In genomic region chr1:187987236-187987776, GRCh38 we compare ENCODE assay signal across 18 cellular contexts.
DNase-seq lines count a peak whose midpoint lies in the region; ATAC-seq, FAIRE-seq and TF ChIP-seq lines count a peak whose summit lies in the region.
"Had no signal": no experiment of that assay in that cellular context is flagged by ENCODE, and none has a peak within 500 bp of the region (broad histone marks: within the 10 kb centered on the region; RNA-seq: fewer than 3 reads in every experiment).

No MANE protein-coding gene starts in this region.

- BruUV-seq in endothelial cell of umbilical vein (replicated peaks; lab: Mats Ljungman, UMichigan) = no TSS peak

- H3K9me3 ChIP-seq in endothelial cell of umbilical vein (replicated peaks; ENCODE audit: control insufficient read depth, insufficient read depth, low read length) (no peaks in the 10 kb centered on the region), lower lobe of right lung (no peaks in the 10 kb centered on the region)
- H3K9me3 ChIP-seq: transverse colon had no signal

- H3K4me1 ChIP-seq in endothelial cell of umbilical vein (ENCODE audit: control insufficient read depth, extremely low read depth, insufficient read depth, low read length) = no peaks in the 10 kb centered on the region
- H3K4me1 ChIP-seq in lower lobe of right lung = no peaks in the 10 kb centered on the region
- H3K4me1 ChIP-seq: transverse colon had no signal

- H3K4me2 ChIP-seq in endothelial cell of umbilical vein (ENCODE audit: insufficient read depth, low read length) = no peak overlapping the region

- no peaks in the 10 kb centered on the region for H3K79me2 ChIP-seq in endothelial cell of umbilical vein (ENCODE audit: control insufficient read depth, insufficient read depth, low read length)

- intact Hi-C loops in endothelial cell of umbilical vein (cut with micrococcal nuclease) = no loop called here
- intact Hi-C loops in lower lobe of right lung (cut with DNase I) = no loop called here

- ATAC-seq in GM18502 (IDR thresholded peaks at IDR 0.05; ENCODE audit: poor library complexity, unreplicated experiment) (peak; percentile 35), GM21786 (IDR thresholded peaks at IDR 0.05; ENCODE audit: unreplicated experiment) (peak; percentile 35), HG03442 (IDR thresholded peaks at IDR 0.05; ENCODE audit: unreplicated experiment) (peak; percentile 33), esophagus mucosa (no peak), GM19023 (IDR thresholded peaks at IDR 0.05; ENCODE audit: unreplicated experiment) (no peak), lower lobe of right lung (no peak)
- ATAC-seq: left lobe of liver; stimulated activated naive CD8-positive, alpha-beta T cell treated with anti-CD3 and anti-CD28 coated beads, Interleukin-15, amount 100 ng/mL, for 72 hours had no signal

- no peak overlapping the region for H3K9ac ChIP-seq in endothelial cell of umbilical vein (replicated peaks; ENCODE audit: extremely low read depth, insufficient read depth, low read length)

- H3K27me3 ChIP-seq in endothelial cell of umbilical vein (ENCODE audit: control insufficient read depth in 2 of 2, insufficient read depth in 2 of 2, low read length in 2 of 2) = no peaks in the 10 kb centered on the region
- H3K27me3 ChIP-seq in lower lobe of right lung (ENCODE audit: low read depth) = no peaks in the 10 kb centered on the region
- H3K27me3 ChIP-seq: transverse colon had no signal

- FAIRE-seq in endothelial cell of umbilical vein (lab: Jason Lieb, UNC) = no peak
- FAIRE-seq: H1 had no signal

- dilution Hi-C loops in endothelial cell of umbilical vein (cut with MboI; ENCODE audit: extremely low pct_ligation_motif_present, low sequenced_read_pairs) = no loop called here

- peak overlapping the region; percentile 30 for H2AFZ ChIP-seq in endothelial cell of umbilical vein (ENCODE audit: low read depth, low read length)

- H3K4me3 ChIP-seq in endothelial cell of umbilical vein (replicated peaks in 1 of 3; ENCODE audit: insufficient read depth in 1 of 3, low read depth in 1 of 3, low read length in 3 of 3) (no peak overlapping the region), lower lobe of right lung (no peak overlapping the region)
- H3K4me3 ChIP-seq: transverse colon had no signal

- TF ChIP-seq POLR2A in endothelial cell of umbilical vein (IDR thresholded peaks at IDR 0.05; ENCODE audit: low read depth, low read length) = no peak

- CTCF ChIA-PET in endothelial cell of umbilical vein (lab: Charles Lee) = no interaction called here

- H3K36me3 ChIP-seq in endothelial cell of umbilical vein (ENCODE audit: control insufficient read depth in 2 of 2, extremely low read depth in 1 of 2, insufficient read depth in 2 of 2, low read length in 2 of 2) = no peaks in the 10 kb centered on the region
- H3K36me3 ChIP-seq in lower lobe of right lung = no peaks in the 10 kb centered on the region
- H3K36me3 ChIP-seq: transverse colon had no signal

- H3K27ac ChIP-seq in endothelial cell of umbilical vein (ENCODE audit: insufficient read depth, low read depth, low read length) (no peak overlapping the region), lower lobe of right lung (no peak overlapping the region)
- H3K27ac ChIP-seq: transverse colon had no signal

- DNase-seq in endothelial cell of umbilical vein (ENCODE audit: low read depth, low spot score) (no peak), lower lobe of right lung (no peak)
- DNase-seq: activated CD4-positive, alpha-beta T cell treated with anti-CD3 and anti-CD28 coated beads, Interleukin-2, amount 50 U/mL, for 4 hours; effector CD4-positive, alpha-beta T cell; glutamatergic neuron; Kasumi-1; NCI-H526; small intestine; stimulated activated CD4-positive, alpha-beta T cell treated with anti-CD3 and anti-CD28 coated beads, Interleukin-4, amount 100 ng/mL, for 1 hour; stimulated activated naive CD8-positive, alpha-beta T cell treated with anti-CD3 and anti-CD28 coated beads, Interleukin-15, amount 100 ng/mL, for 72 hours; transverse colon had no signal

- POLR2A ChIA-PET in endothelial cell of umbilical vein (lab: Charles Lee) = no interaction called here

- no peaks in the 10 kb centered on the region for H3K9me1 ChIP-seq in endothelial cell of umbilical vein (replicated peaks; ENCODE audit: control insufficient read depth, extremely low read depth, insufficient read depth, low read length)

- TF ChIP-seq CTCF in endothelial cell of umbilical vein (IDR thresholded peaks at IDR 0.05; ENCODE audit: extremely low read depth in 1 of 2, insufficient read depth in 1 of 2, low read depth in 1 of 2, low read length in 2 of 2) (no peak), lower lobe of right lung (IDR thresholded peaks at IDR 0.05) (no peak)

- H4K20me1 ChIP-seq in endothelial cell of umbilical vein (replicated peaks; ENCODE audit: control insufficient read depth, extremely low read depth, insufficient read depth, low read length) = no peaks in the 10 kb centered on the region

TF ChIP-seq in endothelial cell of umbilical vein, 7 proteins besides CTCF, POLR2A, EP300 and RAD21:
- TF ChIP-seq POLR2AphosphoS5 (IDR thresholded peaks at IDR 0.05; ENCODE audit: insufficient read depth, low read depth, low read length) (no peak), EZH2 (IDR thresholded peaks at IDR 0.05; ENCODE audit: borderline replicate concordance, low read depth, low read length, severe bottlenecking) (no peak), FOS (IDR thresholded peaks at IDR 0.05; ENCODE audit: borderline replicate concordance, insufficient read depth, low read length) (no peak), GATA2 (IDR thresholded peaks at IDR 0.05; ENCODE audit: insufficient read depth, insufficient read length, low read depth, low read length) (no peak), MYC (IDR thresholded peaks at IDR 0.05; ENCODE audit: low read depth, low read length) (no peak)

Comparison
In these comparisons a context has a peak if more than half of its experiments do, and no peak if none do; other contexts are left out.
1. ATAC-seq: peak in GM18502 (single experiment), GM21786 (single experiment) and HG03442 (single experiment); none in esophagus mucosa (single experiment), GM19023 (single experiment) and lower lobe of right lung (0 of 2).